ENCODE assay signal across 26 cellular contexts in genomic region chr1:66303646-66304045, GRCh38.
"Had no signal": no experiment of that assay in that cellular context is flagged by ENCODE, and none has a peak within 500 bp of the region (broad histone marks: within the 10 kb centered on the region; RNA-seq: fewer than 3 reads in every experiment).

No MANE protein-coding gene starts in this region.

- H3K27ac ChIP-seq: ascending aorta, body of pancreas, Peyer's patch, SJSA1 had no signal

- H3K4me3 ChIP-seq: ascending aorta, body of pancreas, Peyer's patch, SJSA1 had no signal

- ATAC-seq: activated CD8-positive, alpha-beta T cell treated with anti-CD3 and anti-CD28 coated beads for 36 hours; body of pancreas had no signal

- H3K9me3 ChIP-seq: ascending aorta, body of pancreas, Peyer's patch, SJSA1, SK-N-SH had no signal

- H3K4me2 ChIP-seq: SK-N-SH had no signal

- H3K9ac ChIP-seq: SK-N-SH had no signal

- H3K27me3 ChIP-seq: ascending aorta, body of pancreas, Peyer's patch had no signal

- H3K4me3 Mint-ChIP-seq: activated CD8-positive, alpha-beta T cell treated with anti-CD3 and anti-CD28 coated beads for 36 hours; activated naive CD8-positive, alpha-beta T cell treated with anti-CD3 and anti-CD28 coated beads for 36 hours; activated T-helper 1 cell treated with anti-CD3 and anti-CD28 coated beads, Interleukin-12 subunit alpha, Interleukin-12 subunit beta, Interleukin-2, Interleukin-4 antibody, amounts not matched to agents 30 ng/mL and 10 ng/mL and 1 ng/mL, durations not matched to agents 14 hours and 24 hours and 36 hours; T-helper 1 cell treated with Interleukin-12 subunit alpha and Interleukin-12 subunit beta and Interleukin-4 antibody, amounts not matched to agents 30 μg/mL and 1 μg/mL, for 36 hours had no signal

- H3K9me3 Mint-ChIP-seq: activated CD4-positive, alpha-beta T cell treated with anti-CD3 and anti-CD28 coated beads, Interleukin-2, amount 10 ng/mL, durations not matched to agents 24 days and 14 days; activated CD8-positive, alpha-beta T cell treated with anti-CD3 and anti-CD28 coated beads for 36 hours; activated naive CD8-positive, alpha-beta T cell treated with anti-CD3 and anti-CD28 coated beads for 36 hours; activated T-helper 1 cell treated with anti-CD3 and anti-CD28 coated beads, Interleukin-12 subunit alpha, Interleukin-12 subunit beta, Interleukin-2, Interleukin-4 antibody, amounts not matched to agents 30 ng/mL and 10 ng/mL and 1 ng/mL, durations not matched to agents 14 hours and 24 hours and 36 hours; T-helper 1 cell treated with Interleukin-12 subunit alpha and Interleukin-12 subunit beta and Interleukin-4 antibody, amounts not matched to agents 30 μg/mL and 1 μg/mL, for 36 hours; T-helper 2 cell treated with Interferon-gamma antibody and Interleukin-4, amounts not matched to agents 5 μg/mL and 100 μg/mL, for 36 hours had no signal

- H3K27me3 Mint-ChIP-seq: activated CD4-positive, alpha-beta T cell treated with anti-CD3 and anti-CD28 coated beads, Interleukin-2, amount 10 ng/mL, durations not matched to agents 24 days and 14 days; activated CD8-positive, alpha-beta T cell treated with anti-CD3 and anti-CD28 coated beads for 36 hours; activated naive CD8-positive, alpha-beta T cell treated with anti-CD3 and anti-CD28 coated beads for 36 hours had no signal

- H3K4me1 ChIP-seq: body of pancreas had no signal

- H3K36me3 Mint-ChIP-seq: activated naive CD8-positive, alpha-beta T cell treated with anti-CD3 and anti-CD28 coated beads for 36 hours had no signal

- H3K9me2 ChIP-seq: SK-N-SH had no signal

- H3K36me3 ChIP-seq: ascending aorta, Peyer's patch, SJSA1 had no signal

- DNase-seq: activated CD4-positive, alpha-beta T cell treated with anti-CD3 and anti-CD28 coated beads, Interleukin-2, amount 50 U/mL, for 4 hours; activated CD8-positive, alpha-beta T cell treated with anti-CD3 and anti-CD28 coated beads for 36 hours; activated naive CD4-positive, alpha-beta T cell treated with anti-CD3 and anti-CD28 coated beads, Interleukin-2, amount 50 U/mL, for 16 hours; activated naive CD8-positive, alpha-beta T cell treated with anti-CD3 and anti-CD28 coated beads for 36 hours; activated T-cell treated with anti-CD3 and anti-CD28 coated beads, Interleukin-2, amount 50 U/mL, for 1 hour; amniotic stem cell; body of pancreas; caudate nucleus; KG1; MM.1S; NCI-H1092; NCI-H1436 treated with DMSO at 0.1 percent for 48 hours; NCI-H1694 treated with DMSO at 0.1 percent for 48 hours; NCI-H2029; NCI-H345; NCI-H524 treated with DMSO at 0.1 percent for 48 hours; Peyer's patch; RPMI8226; SHP77 treated with DMSO at 0.1 percent for 48 hours; SK-N-SH had no signal

- H3K27ac Mint-ChIP-seq: activated CD8-positive, alpha-beta T cell treated with anti-CD3 and anti-CD28 coated beads for 36 hours; activated naive CD8-positive, alpha-beta T cell treated with anti-CD3 and anti-CD28 coated beads for 36 hours; activated T-helper 1 cell treated with anti-CD3 and anti-CD28 coated beads, Interleukin-12 subunit alpha, Interleukin-12 subunit beta, Interleukin-2, Interleukin-4 antibody, amounts not matched to agents 30 ng/mL and 10 ng/mL and 1 ng/mL, durations not matched to agents 14 hours and 24 hours and 36 hours; T-helper 2 cell treated with Interferon-gamma antibody and Interleukin-4, amounts not matched to agents 5 μg/mL and 100 μg/mL, for 36 hours had no signal
